19 cellular contexts compared by ENCODE assay signal in the genomic region with DNA sequence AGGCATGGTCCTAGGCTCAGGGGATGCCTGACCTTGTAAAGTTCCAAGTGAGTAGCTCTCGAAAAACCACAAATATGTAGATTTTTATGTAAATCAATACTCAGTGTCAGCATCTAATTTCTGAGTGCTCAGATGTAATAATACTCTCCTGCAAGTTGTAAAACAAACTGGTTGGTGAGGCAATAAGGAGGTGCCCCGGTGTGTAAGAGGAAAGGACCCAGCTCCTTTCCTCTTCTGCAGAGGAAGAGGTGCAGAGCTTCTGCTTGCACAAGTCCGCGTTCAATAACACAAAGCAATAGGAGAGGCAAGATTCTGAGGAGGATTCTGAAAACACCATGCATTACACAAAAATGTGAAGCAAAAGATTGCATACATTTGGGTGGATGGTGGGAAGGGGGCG. TPM values are rescaled to one million over a fixed set of nuclear protein-coding genes. Genes with fewer than 3 reads are reported as not detected.
DNase-seq lines count a peak whose midpoint lies in the region; ATAC-seq and TF ChIP-seq lines count a peak whose summit lies in the region.
"Had no signal": no experiment of that assay in that cellular context is flagged by ENCODE, and none has a peak within 500 bp of the region (broad histone marks: within the 10 kb centered on the region; RNA-seq: fewer than 3 reads in every experiment).

No MANE protein-coding gene starts in this region.

- H3K36me3 ChIP-seq in Peyer's patch: no peaks in the 10 kb centered on the region
- H3K36me3 ChIP-seq: BLaER1 treated with 17β-estradiol and CSF1 and Interleukin-3, amounts not matched to agents 10 nM and 100 nM had no signal

- no peaks in the 10 kb centered on the region for H3K27me3 Mint-ChIP-seq in activated naive CD8-positive, alpha-beta T cell treated with anti-CD3 and anti-CD28 coated beads, Interleukin-2, amount 50 U/mL, for 24 hours
- H3K27me3 Mint-ChIP-seq: B cell had no signal

- H3K27ac ChIP-seq in HL-60 (replicated peaks) (peak overlapping the region; percentile 30; the same call in 1 of the 2 replicates), Peyer's patch (no peak overlapping the region)
- H3K27ac ChIP-seq: BLaER1 treated with 17β-estradiol and CSF1 and Interleukin-3, amounts not matched to agents 10 nM and 100 nM had no signal

- no peaks in the 10 kb centered on the region for H3K4me1 ChIP-seq in Peyer's patch

- H3K27me3 ChIP-seq in HL-60 (ENCODE audit: insufficient read depth, poor library complexity, severe bottlenecking) (no peaks in the 10 kb centered on the region), Peyer's patch (no peaks in the 10 kb centered on the region)
- H3K27me3 ChIP-seq: BLaER1 treated with 17β-estradiol and CSF1 and Interleukin-3, amounts not matched to agents 10 nM and 100 nM had no signal

- TF ChIP-seq CTCF in HL-60 (IDR thresholded peaks at IDR 0.05; ENCODE audit: insufficient read depth, low read length): no peak
- TF ChIP-seq CTCF in Peyer's patch (IDR thresholded peaks at IDR 0.05): no peak

- TF ChIP-seq POLR2A in Peyer's patch (IDR thresholded peaks at IDR 0.05): no peak

- no peaks in the 10 kb centered on the region for H3K9me3 Mint-ChIP-seq in activated naive CD8-positive, alpha-beta T cell treated with anti-CD3 and anti-CD28 coated beads, Interleukin-2, amount 50 U/mL, for 24 hours
- H3K9me3 Mint-ChIP-seq: CD8-positive, alpha-beta T cell; HFFc6 had no signal

- H3K9me3 ChIP-seq in Peyer's patch: no peaks in the 10 kb centered on the region

- no peak for ATAC-seq in activated naive CD8-positive, alpha-beta T cell treated with anti-CD3 and anti-CD28 coated beads, Interleukin-2, amount 50 U/mL, for 24 hours
- ATAC-seq: CD8-positive, alpha-beta T cell; HCT116 had no signal

- H3K36me3 Mint-ChIP-seq in activated naive CD8-positive, alpha-beta T cell treated with anti-CD3 and anti-CD28 coated beads, Interleukin-2, amount 50 U/mL, for 24 hours (ENCODE audit: low read depth): no peaks in the 10 kb centered on the region
- H3K36me3 Mint-ChIP-seq: CD8-positive, alpha-beta T cell had no signal

- no peak overlapping the region for H3K4me3 Mint-ChIP-seq in activated naive CD8-positive, alpha-beta T cell treated with anti-CD3 and anti-CD28 coated beads, Interleukin-2, amount 50 U/mL, for 24 hours
- H3K4me3 Mint-ChIP-seq: B cell; CD8-positive, alpha-beta T cell; HFFc6 had no signal

- DNase-seq in SIG-M5 treated with dmso at 0.1 percent for 504 hours (lab: John Stamatoyannopoulos, UW; ENCODE audit: unreplicated experiment) (peak; percentile 28), SIG-M5 (lab: John Stamatoyannopoulos, UW) (no peak), HL-60 (ENCODE audit: low read depth in 1 of 2, low spot score in 1 of 2) (peak; percentile 52 to 82), SKM-1 treated with dmso at 0.1 percent for 144 hours (lab: John Stamatoyannopoulos, UW; ENCODE audit: unreplicated experiment) (peak; percentile 60), Peyer's patch (no peak)
- no peak for DNase-seq in activated naive CD8-positive, alpha-beta T cell treated with anti-CD3 and anti-CD28 coated beads, Interleukin-2, amount 50 U/mL, for 24 hours
- DNase-seq in activated CD4-positive, CD25-positive, alpha-beta regulatory T cell treated with anti-CD3 and anti-CD28 coated beads, Interleukin-2, amount 50 U/mL, for 72 hours: no peak
- DNase-seq: 8988T, Calu3, DMS79 treated with DMSO at 0.1 percent for 48 hours, GF-D8, GOT3, H7, HFFc6 had no signal

- H3K4me1 Mint-ChIP-seq in activated naive CD8-positive, alpha-beta T cell treated with anti-CD3 and anti-CD28 coated beads, Interleukin-2, amount 50 U/mL, for 24 hours: peaks cover 31% of the 10 kb centered on the region

- H3K4me3 ChIP-seq in HL-60 (replicated peaks; ENCODE audit: insufficient read depth, low read length) (no peak overlapping the region), Peyer's patch (no peak overlapping the region)
- H3K4me3 ChIP-seq: BLaER1 treated with 17β-estradiol and CSF1 and Interleukin-3, amounts not matched to agents 10 nM and 100 nM had no signal

- no peak overlapping the region for H3K27ac Mint-ChIP-seq in activated naive CD8-positive, alpha-beta T cell treated with anti-CD3 and anti-CD28 coated beads, Interleukin-2, amount 50 U/mL, for 24 hours
- H3K27ac Mint-ChIP-seq: B cell; CD8-positive, alpha-beta T cell; HFFc6 had no signal

RNA-seq across cellular contexts. Expression of a gene that starts 43.6 kb away (rescaled TPM):
- total RNA-seq in Peyer's patch: 1 to 10 TPM in 1 of 4 donors, under 1 TPM in 2, not detected in 1; 0.35 to 1.0 (median 0.40) TPM
- total RNA-seq: A673; B cell; Calu3; CD8-positive, alpha-beta T cell; H7; HFFc6 had no signal

Comparison
In these comparisons a context has a peak if more than half of its experiments do, and no peak if none do; other contexts are left out.
1. DNase-seq: peak in SIG-M5 treated with dmso at 0.1 percent for 504 hours (single experiment), HL-60 (2 of 2) and SKM-1 treated with dmso at 0.1 percent for 144 hours (single experiment); none in SIG-M5 (single experiment), Peyer's patch (0 of 3), activated naive CD8-positive, alpha-beta T cell treated with anti-CD3 and anti-CD28 coated beads, Interleukin-2, amount 50 U/mL, for 24 hours (single experiment) and activated CD4-positive, CD25-positive, alpha-beta regulatory T cell treated with anti-CD3 and anti-CD28 coated beads, Interleukin-2, amount 50 U/mL, for 72 hours (single experiment).